In genomic region chrX:13469963-13470679, GRCh38 we compare ENCODE assay signal across 11 cellular contexts.
DNase-seq lines count a peak whose midpoint lies in the region; ATAC-seq and TF ChIP-seq lines count a peak whose summit lies in the region.
"Had no signal": no experiment of that assay in that cellular context is flagged by ENCODE, and none has a peak within 500 bp of the region (broad histone marks: within the 10 kb centered on the region; RNA-seq: fewer than 3 reads in every experiment).

No MANE protein-coding gene starts in this region.

- H3K27ac ChIP-seq in IMR-90 (ENCODE audit: insufficient read depth, low read length): peak overlapping the region; percentile 21; the same call in 1 of the 2 replicates
- H3K27ac ChIP-seq: neutrophil had no signal

- CTCF ChIA-PET in IMR-90 (lab: Yijun Ruan, JAX): no interaction called here

- H3K56ac ChIP-seq in IMR-90 (ENCODE audit: extremely low read depth, insufficient read depth, low read length): no peak overlapping the region

- no peaks in the 10 kb centered on the region for H3K36me3 Mint-ChIP-seq in progenitor cell of endocrine pancreas (ENCODE audit: insufficient read depth)
- H3K36me3 Mint-ChIP-seq: CD14-positive monocyte; stimulated activated effector memory CD8-positive, alpha-beta T cell treated with anti-CD3 and anti-CD28 coated beads, Interleukin-12 subunit alpha, Interleukin-12 subunit beta, amount 100 ng/mL, for 72 hours had no signal

- ATAC-seq in IMR-90 (ENCODE audit: low read depth): no peak
- ATAC-seq: stimulated activated effector memory CD8-positive, alpha-beta T cell treated with anti-CD3 and anti-CD28 coated beads, Interleukin-12 subunit alpha, Interleukin-12 subunit beta, amount 100 ng/mL, for 72 hours had no signal

- in situ Hi-C loops in IMR-90 (cut with MboI; ENCODE audit: low sequenced_read_pairs): no loop called here

- peak overlapping the region; percentile 43; the same call in 1 of the 2 replicates for H3K4ac ChIP-seq in IMR-90 (ENCODE audit: low read depth, low read length)

- no peaks in the 10 kb centered on the region for H3K9me3 ChIP-seq in IMR-90 (ENCODE audit: control insufficient read depth, insufficient read depth, low read length)
- H3K9me3 ChIP-seq: neutrophil had no signal

- peaks cover 5% of the 10 kb centered on the region for H3K4me1 Mint-ChIP-seq in progenitor cell of endocrine pancreas (ENCODE audit: low read depth)

- no peaks in the 10 kb centered on the region for H3K79me1 ChIP-seq in IMR-90 (ENCODE audit: low read depth in 1 of 2, low read length in 2 of 2)

- H3K27ac Mint-ChIP-seq in progenitor cell of endocrine pancreas: no peak overlapping the region
- H3K27ac Mint-ChIP-seq: CD14-positive monocyte; stimulated activated effector memory CD8-positive, alpha-beta T cell treated with anti-CD3 and anti-CD28 coated beads, Interleukin-12 subunit alpha, Interleukin-12 subunit beta, amount 100 ng/mL, for 72 hours had no signal

- no peak overlapping the region for H2BK5ac ChIP-seq in IMR-90 (ENCODE audit: low read depth, low read length, poor library complexity, severe bottlenecking)

- H2BK15ac ChIP-seq in IMR-90 (ENCODE audit: low read depth, low read length): no peak overlapping the region

- POLR2A ChIA-PET in IMR-90 (lab: Charles Lee; ENCODE audit: unreplicated experiment): no interaction called here

- H2BK20ac ChIP-seq in IMR-90 (ENCODE audit: low read depth, low read length): peak overlapping the region; percentile 7; the same call in 1 of the 2 replicates

- H4K91ac ChIP-seq in IMR-90 (ENCODE audit: insufficient read depth, low read depth, low read length): no peak overlapping the region

- no peak for TF ChIP-seq RAD21 in IMR-90 (IDR thresholded peaks at IDR 0.05; ENCODE audit: low read length)

- dilution Hi-C loops in IMR-90 (cut with HindIII; ENCODE audit: low sequenced_read_pairs, unreplicated experiment): no loop called here

- 80% methylated on average over 1 of the region's 4 CpGs; no CpG with 5 or more reads in 1 of the 2 experiments for WGBS in IMR-90 (ENCODE audit: extremely low coverage in 2 of 2, insufficient read length in 1 of 2), 2 experiments

- no peak overlapping the region for H2AK9ac ChIP-seq in IMR-90 (replicated peaks; ENCODE audit: low read depth, low read length, poor library complexity)

- H3K36me3 ChIP-seq in IMR-90 (ENCODE audit: control insufficient read depth, insufficient read depth, low read length): no peaks in the 10 kb centered on the region
- H3K36me3 ChIP-seq: neutrophil had no signal

- H3K9me3 Mint-ChIP-seq in progenitor cell of endocrine pancreas (ENCODE audit: low read depth): peaks cover 26% of the 10 kb centered on the region
- H3K9me3 Mint-ChIP-seq: stimulated activated effector memory CD8-positive, alpha-beta T cell treated with anti-CD3 and anti-CD28 coated beads, Interleukin-12 subunit alpha, Interleukin-12 subunit beta, amount 100 ng/mL, for 72 hours had no signal

- TF ChIP-seq CTCF in IMR-90 (conservative IDR thresholded peaks at IDR 0.05; ENCODE audit: low read depth, low read length): no peak
- no peak for TF ChIP-seq CTCF in progenitor cell of endocrine pancreas (IDR thresholded peaks at IDR 0.05; ENCODE audit: unreplicated experiment)

- no peak overlapping the region for H3K4me3 ChIP-seq in IMR-90 (ENCODE audit: insufficient read depth, low read depth, low read length)

- H4K20me1 ChIP-seq in IMR-90 (ENCODE audit: insufficient read depth, low read length): no peaks in the 10 kb centered on the region

- H3K4me3 Mint-ChIP-seq in progenitor cell of endocrine pancreas (ENCODE audit: low read depth): no peak overlapping the region
- H3K4me3 Mint-ChIP-seq: CD14-positive monocyte; stimulated activated effector memory CD8-positive, alpha-beta T cell treated with anti-CD3 and anti-CD28 coated beads, Interleukin-12 subunit alpha, Interleukin-12 subunit beta, amount 100 ng/mL, for 72 hours had no signal

- H3K9ac ChIP-seq in IMR-90 (ENCODE audit: low read depth, low read length): no peak overlapping the region

- H3K9me1 ChIP-seq in IMR-90 (ENCODE audit: insufficient read depth, low read length): no peaks in the 10 kb centered on the region

- intact Hi-C loops in IMR-90 (cut with micrococcal nuclease): loop anchor here (5.0 kb wide), 1 partner anchor 38 kb away; no protein-coding TSS in a partner anchor

- H3K27me3 Mint-ChIP-seq in progenitor cell of endocrine pancreas: no peaks in the 10 kb centered on the region

- TF ChIP-seq POLR2A in IMR-90 (IDR thresholded peaks at IDR 0.05; ENCODE audit: low read depth, low read length): no peak

- H3K4me2 ChIP-seq in IMR-90 (ENCODE audit: low read depth, low read length): no peak overlapping the region

- no peak overlapping the region; the same call in 1 of the 2 replicates for H3K14ac ChIP-seq in IMR-90 (replicated peaks; ENCODE audit: low read depth, low read length)

- no peak overlapping the region for H3K23ac ChIP-seq in IMR-90 (ENCODE audit: low read depth, low read length)

- no peak overlapping the region for H2AFZ ChIP-seq in IMR-90 (replicated peaks; ENCODE audit: low read length, poor library complexity)

- H3K4me1 ChIP-seq in IMR-90 (ENCODE audit: control insufficient read depth, insufficient read depth, low read length): peaks cover 7% of the 10 kb centered on the region

- no peaks in the 10 kb centered on the region for H3K27me3 ChIP-seq in IMR-90 (ENCODE audit: control insufficient read depth, insufficient read depth, low read length)
- H3K27me3 ChIP-seq: neutrophil had no signal

- DNase-seq in AG08396 (ENCODE audit: low spot score) (peak; percentile 25), IMR-90 (peak; percentile 75), astrocyte of the hippocampus (ENCODE audit: low read depth, low spot score) (peak; percentile 14), hepatic stellate cell (ENCODE audit: low spot score) (peak; percentile 7), NCI-H526 (lab: John Stamatoyannopoulos, UW) (no peak), DMS 273 treated with DMSO at 0.1 percent for 48 hours (lab: John Stamatoyannopoulos, UW) (no peak), progenitor cell of endocrine pancreas (ENCODE audit: low spot score, unreplicated experiment) (no peak)
- no peak for DNase-seq in NK-92 treated with Interleukin-12 subunit alpha and Interleukin-12 subunit beta, amount 100 ng/mL, for 24 hours (lab: John Stamatoyannopoulos, UW)

- peak overlapping the region; percentile 62; the same call in 1 of the 2 replicates for H2BK120ac ChIP-seq in IMR-90 (ENCODE audit: low read depth, low read length)

- no peak overlapping the region for H4K8ac ChIP-seq in IMR-90 (ENCODE audit: low read depth in 2 of 2, low read length in 2 of 2)

- peak overlapping the region; percentile 45 for H2AK5ac ChIP-seq in IMR-90 (ENCODE audit: low read depth, low read length)

- no peak overlapping the region; the same call in 1 of the 2 replicates for H4K5ac ChIP-seq in IMR-90 (ENCODE audit: low read depth, low read length)

- H3K18ac ChIP-seq in IMR-90 (ENCODE audit: low read depth, low read length): 0 out of 2 replicates have a peak overlapping the region, but pooled peaks have one; percentile 52

- no TSS peak for BruUV-seq in IMR-90 (replicated peaks; lab: Mats Ljungman, UMichigan)

TF ChIP-seq in IMR-90, 13 proteins besides CTCF, POLR2A, EP300 and RAD21:
- TF ChIP-seq RCOR1 (IDR thresholded peaks at IDR 0.05; ENCODE audit: insufficient replicate concordance, low read length) (no peak), MAFK (IDR thresholded peaks at IDR 0.05; ENCODE audit: low read depth, low read length) (peak; percentile 72)

Comparison
In these comparisons a context has a peak if more than half of its experiments do, and no peak if none do; other contexts are left out.
1. DNase-seq: peak in AG08396 (single experiment), IMR-90 (single experiment), astrocyte of the hippocampus (single experiment) and hepatic stellate cell (single experiment); none in NK-92 treated with Interleukin-12 subunit alpha and Interleukin-12 subunit beta, amount 100 ng/mL, for 24 hours (single experiment), NCI-H526 (0 of 2), DMS 273 treated with DMSO at 0.1 percent for 48 hours (single experiment) and progenitor cell of endocrine pancreas (single experiment).